In genomic region chr13:48320906-48321510, GRCh38 we compare ENCODE assay signal across 13 cellular contexts. TPM values are rescaled to one million over a fixed set of nuclear protein-coding genes. Genes with fewer than 3 reads are reported as not detected.
DNase-seq lines count a peak whose midpoint lies in the region; ATAC-seq and TF ChIP-seq lines count a peak whose summit lies in the region.
"Had no signal": no experiment of that assay in that cellular context is flagged by ENCODE, and none has a peak within 500 bp of the region (broad histone marks: within the 10 kb centered on the region; RNA-seq: fewer than 3 reads in every experiment).

No MANE protein-coding gene starts in this region.

- TF ChIP-seq POLR2A in heart left ventricle (IDR thresholded peaks at IDR 0.05): no peak

- no peaks in the 10 kb centered on the region for H3K27me3 Mint-ChIP-seq in central memory CD8-positive, alpha-beta T cell
- H3K27me3 Mint-ChIP-seq in memory B cell: no peaks in the 10 kb centered on the region

- H3K4me1 Mint-ChIP-seq in central memory CD8-positive, alpha-beta T cell: peaks cover 36% of the 10 kb centered on the region
- H3K4me1 Mint-ChIP-seq in memory B cell: peaks cover 27% of the 10 kb centered on the region

- ATAC-seq in heart left ventricle (no peak), Right ventricle myocardium superior (ENCODE audit: poor library complexity) (no peak), memory B cell (ENCODE audit: low read depth) (no peak), GM21529 (IDR thresholded peaks at IDR 0.05; ENCODE audit: unreplicated experiment) (no peak)
- no peak for ATAC-seq in central memory CD8-positive, alpha-beta T cell (replicated peaks; ENCODE audit: extremely low read depth, poor library complexity, severe bottlenecking)

- H3K27me3 ChIP-seq in heart left ventricle (no peaks in the 10 kb centered on the region), tibial artery (no peaks in the 10 kb centered on the region)
- H3K27me3 ChIP-seq: MG63 had no signal

- peak overlapping the region in 3 of 12 donors; percentile 19 to 21 (median 21) for H3K27ac ChIP-seq in heart left ventricle
- no peak overlapping the region for H3K27ac ChIP-seq in tibial artery

- peak in 1 of 5 donors; percentile 40 for DNase-seq in heart left ventricle
- DNase-seq in Right ventricle myocardium superior: no peak
- no peak for DNase-seq in central memory CD8-positive, alpha-beta T cell (ENCODE audit: low spot score in 2 of 2)
- no peak for DNase-seq in memory B cell (ENCODE audit: low spot score in 2 of 2)
- DNase-seq in tibial artery: no peak
- DNase-seq in middle frontal gyrus (ENCODE audit: extremely low spot score, low spot score): no peak
- DNase-seq in SK-N-DZ (ENCODE audit: low spot score): no peak
- DNase-seq: activated gamma-delta T cell, AML-193, MG63, NCI-H345, RPMI8226 had no signal

- peak overlapping the region; percentile 79 for H3K4me3 Mint-ChIP-seq in central memory CD8-positive, alpha-beta T cell
- peak overlapping the region; percentile 3 for H3K4me3 Mint-ChIP-seq in memory B cell

- whole genome bisulfite sequencing in heart left ventricle, 4 donors: 57 to 77% (median 68%) methylated on average over 35 of the region's 35 CpGs

- intact Hi-C loops in heart left ventricle (cut with DNase I) (loop anchor here in 2 of 10 donors (10.0 kb wide), 1 partner anchor 444 kb away; no protein-coding TSS in a partner anchor), Right ventricle myocardium superior (cut with DNase I) (no loop called here), tibial artery (cut with DNase I; ENCODE audit: low total_unique reads) (no loop called here)

- H3K36me3 ChIP-seq in heart left ventricle (peaks cover 0 to 21% (median 0%) of the 10 kb centered on the region in 9 donors), tibial artery (peaks cover 3 to 27% (median 20%) of the 10 kb centered on the region in 3 donors)

- TF ChIP-seq CTCF in heart left ventricle (IDR thresholded peaks at IDR 0.05): no peak
- TF ChIP-seq CTCF in tibial artery (IDR thresholded peaks at IDR 0.05): no peak

- H3K4me3 ChIP-seq in heart left ventricle (peak overlapping the region in 10 of 12 donors; percentile 5 to 51 (median 40)), tibial artery (peak overlapping the region; percentile 27 to 36)
- H3K4me3 ChIP-seq: MG63 had no signal

- peak overlapping the region; percentile 79 for H3K27ac Mint-ChIP-seq in central memory CD8-positive, alpha-beta T cell (ENCODE audit: low read depth)
- no peak overlapping the region for H3K27ac Mint-ChIP-seq in memory B cell

- H3K4me1 ChIP-seq in heart left ventricle (peaks cover 0 to 20% (median 0%) of the 10 kb centered on the region in 12 donors), tibial artery (no peaks in the 10 kb centered on the region)

- peaks cover 20% of the 10 kb centered on the region for H3K36me3 Mint-ChIP-seq in central memory CD8-positive, alpha-beta T cell (ENCODE audit: insufficient read depth)
- peaks cover 54% of the 10 kb centered on the region for H3K36me3 Mint-ChIP-seq in memory B cell

- H3K9me3 Mint-ChIP-seq in central memory CD8-positive, alpha-beta T cell: no peaks in the 10 kb centered on the region
- peaks cover 9% of the 10 kb centered on the region for H3K9me3 Mint-ChIP-seq in memory B cell

- H3K9me3 ChIP-seq in heart left ventricle (peaks cover 0 to 35% (median 11%) of the 10 kb centered on the region in 12 donors), tibial artery (peaks cover 0 to 10% (median 6%) of the 10 kb centered on the region in 3 donors)

RNA-seq across cellular contexts. Expression of gene RB1, which starts 17.5 kb away (rescaled TPM):
- total RNA-seq in heart left ventricle (10 to 100 TPM; 22.4 to 52.1 (median 28.4) TPM), Right ventricle myocardium superior (24.4 TPM)
- 10 to 100 TPM in 1 of 2 donors, 1 to 10 TPM in 1; 8.5 to 21.4 TPM for polyA plus RNA-seq in heart left ventricle
- 38.6 and 43.5 TPM in 2 replicates for polyA plus RNA-seq in SK-N-DZ (2014; cell fraction: cytosol; rRNA removed)
- polyA plus RNA-seq in SK-N-DZ (2014; cell fraction: nucleus; rRNA removed): 31.7 and 34.3 TPM in 2 replicates
